8 cellular contexts compared by ENCODE assay signal in genomic region chr9:19161257-19162025, GRCh38. TPM values are rescaled to one million over a fixed set of nuclear protein-coding genes. Genes with fewer than 3 reads are reported as not detected.
DNase-seq lines count a peak whose midpoint lies in the region; ATAC-seq and TF ChIP-seq lines count a peak whose summit lies in the region.

No MANE protein-coding gene starts in this region.

- no peaks in the 10 kb centered on the region for H4K20me1 ChIP-seq in fibroblast of lung (ENCODE audit: control insufficient read depth, extremely low read depth, insufficient read depth, low read length)

- H3K36me3 ChIP-seq in fibroblast of lung (ENCODE audit: control insufficient read depth, insufficient read depth, low read length) (no peaks in the 10 kb centered on the region), prostate gland (no peaks in the 10 kb centered on the region)

- no peak for TF ChIP-seq POLR2A in prostate gland (IDR thresholded peaks at IDR 0.05)

- no peaks in the 10 kb centered on the region for H3K79me2 ChIP-seq in fibroblast of lung (ENCODE audit: control insufficient read depth, insufficient read depth, low read length)

- H3K4me1 ChIP-seq in fibroblast of lung (ENCODE audit: control insufficient read depth, extremely low read depth, insufficient read depth, low read length) (peaks cover 4% of the 10 kb centered on the region), prostate gland (replicated peaks) (no peaks in the 10 kb centered on the region)

- H3K9me3 ChIP-seq in fibroblast of lung (ENCODE audit: control insufficient read depth, insufficient read depth, low read depth, low read length) = no peaks in the 10 kb centered on the region
- no peaks in the 10 kb centered on the region for H3K9me3 ChIP-seq in prostate gland

- no peak for TF ChIP-seq RAD21 in Ishikawa (IDR thresholded peaks at IDR 0.05; ENCODE audit: low read depth)

- TF ChIP-seq CTCF in fibroblast of lung (conservative IDR thresholded peaks at IDR 0.05 in 1 of 2, IDR thresholded peaks at IDR 0.05 in 1 of 2; ENCODE audit: low read depth in 1 of 2, low read length in 2 of 2) = no peak
- TF ChIP-seq CTCF in prostate gland (IDR thresholded peaks at IDR 0.05) = no peak

- H3K4me2 ChIP-seq in fibroblast of lung (ENCODE audit: extremely low read depth, insufficient read depth, low read length) = peak overlapping the region; percentile 51

- 64% methylated on average over 9 of the region's 9 CpGs for WGBS in prostate gland

- ATAC-seq in GM21576 (IDR thresholded peaks at IDR 0.05; ENCODE audit: unreplicated experiment) (peak; percentile 94), HG02763 (IDR thresholded peaks at IDR 0.05; ENCODE audit: unreplicated experiment) (no peak)

- peak overlapping the region; percentile 76 for H3K27ac ChIP-seq in fibroblast of lung (ENCODE audit: insufficient read depth, low read length)
- no peak overlapping the region for H3K27ac ChIP-seq in prostate gland

- no peak for TF ChIP-seq EP300 in Ishikawa (IDR thresholded peaks at IDR 0.05; ENCODE audit: borderline replicate concordance)

- H2AFZ ChIP-seq in fibroblast of lung (ENCODE audit: low read length) = peak overlapping the region; percentile 39

- no peak overlapping the region for H3K4me3 ChIP-seq in fibroblast of lung (replicated peaks in 1 of 4; ENCODE audit: control extremely low read depth in 1 of 4, insufficient read depth in 1 of 4, low read depth in 3 of 4, low read length in 4 of 4)
- no peak overlapping the region for H3K4me3 ChIP-seq in prostate gland

- intact Hi-C loops in prostate gland (cut with DNase I) = no loop called here

- no peak overlapping the region for H3K9ac ChIP-seq in fibroblast of lung (ENCODE audit: insufficient read depth, low read length)

- DNase-seq in Daoy (ENCODE audit: low read depth) = peak; percentile 83
- DNase-seq in activated CD4-positive, alpha-beta T cell treated with anti-CD3 and anti-CD28 coated beads, Interleukin-2, amount 50 U/mL, for 48 hours = peak; percentile 43 to 57
- DNase-seq in fibroblast of lung (ENCODE audit: low read depth in 2 of 2) = peak; percentile 94 to 98
- peak; percentile 54 for DNase-seq in prostate gland (ENCODE audit: low spot score)
- no peak for DNase-seq in NCI-H345 (lab: John Stamatoyannopoulos, UW)

- H3K27me3 ChIP-seq in fibroblast of lung (ENCODE audit: control insufficient read depth, insufficient read depth, low read length) (no peaks in the 10 kb centered on the region), prostate gland (replicated peaks; ENCODE audit: insufficient read depth) (no peaks in the 10 kb centered on the region)

TF ChIP-seq in Ishikawa, 13 proteins besides CTCF, POLR2A, EP300 and RAD21:
- TF ChIP-seq CEBPB (IDR thresholded peaks at IDR 0.05) = peak; percentile 89
- TF ChIP-seq REST (IDR thresholded peaks at IDR 0.05; ENCODE audit: low read depth) = no peak

RNA-seq across cellular contexts. Expression of gene PLIN2, which starts 34.1 kb away (rescaled TPM):
- 20.7 and 22.3 TPM in 2 replicates for total RNA-seq in Daoy (2014; rRNA removed; shearing (Covaris generic))
- total RNA-seq in fibroblast of lung (384 and 664 TPM in 2 replicates), prostate gland (10 to 100 TPM; 20.9 to 85.4 TPM)
- polyA plus RNA-seq in fibroblast of lung = 129 and 166 TPM in 2 replicates
- 71.5 and 99.2 TPM in 2 replicates for polyA plus RNA-seq in fibroblast of lung (2012)
- 162 and 214 TPM in 2 replicates for polyA minus RNA-seq in fibroblast of lung (ENCODE audit: low replicate concordance)

RNA-seq across cellular contexts. Expression of gene HAUS6, which starts 58.7 kb away (rescaled TPM):
- total RNA-seq in Daoy (2014; rRNA removed; shearing (Covaris generic)) = 22.8 and 29.3 TPM in 2 replicates
- total RNA-seq in fibroblast of lung (11.6 and 15.4 TPM in 2 replicates), prostate gland (10 to 100 TPM in 1 of 2 donors, 1 to 10 TPM in 1; 7.3 to 11.3 TPM)
- polyA plus RNA-seq in fibroblast of lung = 9.6 and 12.1 TPM in 2 replicates
- polyA plus RNA-seq in fibroblast of lung (2012) = 6.7 and 9.0 TPM in 2 replicates
- polyA minus RNA-seq in fibroblast of lung (ENCODE audit: low replicate concordance) = 1.2 and 1.7 TPM in 2 replicates
